In genomic region chr1:240149488-240150094, GRCh38 we compare ENCODE assay signal across 9 cellular contexts. TPM values are rescaled to one million over a fixed set of nuclear protein-coding genes. Genes with fewer than 3 reads are reported as not detected.
DNase-seq lines count a peak whose midpoint lies in the region; ATAC-seq and TF ChIP-seq lines count a peak whose summit lies in the region.
"Had no signal": no experiment of that assay in that cellular context is flagged by ENCODE, and none has a peak within 500 bp of the region (broad histone marks: within the 10 kb centered on the region; RNA-seq: fewer than 3 reads in every experiment).

No MANE protein-coding gene starts in this region.

- no peaks in the 10 kb centered on the region for H3K27me3 ChIP-seq in liver (ENCODE audit: control insufficient read depth in 4 of 4, insufficient read depth in 4 of 4, low read length in 3 of 4)
- H3K27me3 ChIP-seq: SJSA1 had no signal

- H3K4me3 ChIP-seq in liver (ENCODE audit: low read depth in 1 of 3, low read length in 3 of 3): no peak overlapping the region
- H3K4me3 ChIP-seq: SJSA1 had no signal

- no peaks in the 10 kb centered on the region for H3K4me1 Mint-ChIP-seq in stimulated activated naive CD8-positive, alpha-beta T cell treated with anti-CD3 and anti-CD28 coated beads, Interleukin-15, amount 100 ng/mL, for 72 hours

- H3K9me3 ChIP-seq in liver (ENCODE audit: control insufficient read depth in 4 of 4, low read length in 3 of 4): no peaks in the 10 kb centered on the region
- H3K9me3 ChIP-seq: SJSA1 had no signal

- no peaks in the 10 kb centered on the region for H3K27me3 Mint-ChIP-seq in stimulated activated naive CD8-positive, alpha-beta T cell treated with anti-CD3 and anti-CD28 coated beads, Interleukin-15, amount 100 ng/mL, for 72 hours

- no peak overlapping the region for H3K9ac ChIP-seq in liver (ENCODE audit: low read depth in 1 of 2, low read length in 2 of 2)

- H3K4me1 ChIP-seq in liver (ENCODE audit: control insufficient read depth in 4 of 4, insufficient read depth in 4 of 4, low read length in 3 of 4): no peaks in the 10 kb centered on the region

- no peak overlapping the region for H3K27ac ChIP-seq in liver (ENCODE audit: low read depth in 1 of 2, low read length in 2 of 2)
- H3K27ac ChIP-seq: SJSA1 had no signal

- H3K9me3 Mint-ChIP-seq in stimulated activated naive CD8-positive, alpha-beta T cell treated with anti-CD3 and anti-CD28 coated beads, Interleukin-15, amount 100 ng/mL, for 72 hours: no peaks in the 10 kb centered on the region

- H3K27ac Mint-ChIP-seq in stimulated activated naive CD8-positive, alpha-beta T cell treated with anti-CD3 and anti-CD28 coated beads, Interleukin-15, amount 100 ng/mL, for 72 hours: no peak overlapping the region

- WGBS in liver: 32% methylated on average over 3 of the region's 3 CpGs

- peak; percentile 54 to 70 for TF ChIP-seq RAD21 in liver (IDR thresholded peaks at IDR 0.05)

- H3K4me3 Mint-ChIP-seq in stimulated activated naive CD8-positive, alpha-beta T cell treated with anti-CD3 and anti-CD28 coated beads, Interleukin-15, amount 100 ng/mL, for 72 hours: no peak overlapping the region

- no peaks in the 10 kb centered on the region for H3K36me3 ChIP-seq in liver (ENCODE audit: control insufficient read depth in 4 of 4, insufficient read depth in 3 of 4, low read depth in 1 of 4, low read length in 3 of 4)

- DNase-seq in COR-L47 (lab: John Stamatoyannopoulos, UW) (peak; percentile 23), NCI-H1694 treated with DMSO at 0.1 percent for 48 hours (lab: John Stamatoyannopoulos, UW) (peak; percentile 14), astrocyte of the hippocampus (ENCODE audit: low read depth, low spot score) (peak; percentile 64), NOMO-1 treated with dmso at 0.1 percent for 144 hours (lab: John Stamatoyannopoulos, UW; ENCODE audit: unreplicated experiment) (no peak), iPS-NIHi7 (ENCODE audit: extremely low spot score) (no peak)
- DNase-seq in stimulated activated naive CD8-positive, alpha-beta T cell treated with anti-CD3 and anti-CD28 coated beads, Interleukin-15, amount 100 ng/mL, for 72 hours: no peak

- peak; percentile 56 for TF ChIP-seq CTCF in liver (IDR thresholded peaks at IDR 0.05; ENCODE audit: low read depth, low read length, missing input control)

- peak; percentile 61 for ATAC-seq in GM21529 (IDR thresholded peaks at IDR 0.05; ENCODE audit: unreplicated experiment)
- no peak for ATAC-seq in stimulated activated naive CD8-positive, alpha-beta T cell treated with anti-CD3 and anti-CD28 coated beads, Interleukin-15, amount 100 ng/mL, for 72 hours

TF ChIP-seq in liver, 16 proteins besides CTCF, POLR2A, EP300 and RAD21:
- TF ChIP-seq REST (IDR thresholded peaks at IDR 0.05): no peak
- no peak for TF ChIP-seq NR2F2 (IDR thresholded peaks at IDR 0.05)
- TF ChIP-seq RXRA (IDR thresholded peaks at IDR 0.05): no peak
- TF ChIP-seq JUND (IDR thresholded peaks at IDR 0.05): no peak
- no peak for TF ChIP-seq SP1 (IDR thresholded peaks at IDR 0.05)
- no peak for TF ChIP-seq ZBTB33 (IDR thresholded peaks at IDR 0.05)
- no peak for TF ChIP-seq ATF3 (IDR thresholded peaks at IDR 0.05)
- TF ChIP-seq YY1 (IDR thresholded peaks at IDR 0.05): no peak
- no peak for TF ChIP-seq HNF4A (conservative IDR thresholded peaks at IDR 0.05)
- TF ChIP-seq MAX (IDR thresholded peaks at IDR 0.05): no peak
- no peak for TF ChIP-seq FOXA1 (IDR thresholded peaks at IDR 0.05)
- no peak for TF ChIP-seq TAF1 (conservative IDR thresholded peaks at IDR 0.05)
- TF ChIP-seq GABPA (IDR thresholded peaks at IDR 0.05 in 1 of 2, conservative IDR thresholded peaks at IDR 0.05 in 1 of 2): no peak
- no peak for TF ChIP-seq FOXA2 (IDR thresholded peaks at IDR 0.05)
- no peak for TF ChIP-seq HNF4G (IDR thresholded peaks at IDR 0.05)
- TF ChIP-seq EGR1 (IDR thresholded peaks at IDR 0.05; ENCODE audit: low read depth in 2 of 2): no peak

RNA-seq across cellular contexts. Expression of gene FMN2, which starts 57.9 kb away (rescaled TPM):
- total RNA-seq in liver: not detected
- under 1 TPM in 1 of 2 donors, not detected in 1; 0.17 TPM for polyA plus RNA-seq in liver

Comparison
In these comparisons a context has a peak if more than half of its experiments do, and no peak if none do; other contexts are left out.
1. DNase-seq: peak in COR-L47 (single experiment), NCI-H1694 treated with DMSO at 0.1 percent for 48 hours (single experiment) and astrocyte of the hippocampus (single experiment); none in stimulated activated naive CD8-positive, alpha-beta T cell treated with anti-CD3 and anti-CD28 coated beads, Interleukin-15, amount 100 ng/mL, for 72 hours (0 of 2), NOMO-1 treated with dmso at 0.1 percent for 144 hours (single experiment) and iPS-NIHi7 (single experiment).